In genomic region chr3:127544806-127545545, GRCh38 we compare ENCODE assay signal across 14 cellular contexts. TPM values are rescaled to one million over a fixed set of nuclear protein-coding genes. Genes with fewer than 3 reads are reported as not detected.
A peak's percentile ranks its signal among the peaks of the same experiment; 100 is the strongest.
DNase-seq lines count a peak whose midpoint lies in the region; ATAC-seq and TF ChIP-seq lines count a peak whose summit lies in the region.
"Had no signal": no experiment of that assay in that cellular context is flagged by ENCODE, and none has a peak within 500 bp of the region (broad histone marks: within the 10 kb centered on the region; RNA-seq: fewer than 3 reads in every experiment).

No MANE protein-coding gene starts in this region.

- no peaks in the 10 kb centered on the region for H3K27me3 ChIP-seq in WERI-Rb-1 (ENCODE audit: insufficient read depth, low read depth, severe bottlenecking)
- H3K27me3 ChIP-seq in right lobe of liver = no peaks in the 10 kb centered on the region
- H3K27me3 ChIP-seq in stomach = no peaks in the 10 kb centered on the region
- H3K27me3 ChIP-seq in naive thymus-derived CD4-positive, alpha-beta T cell (ENCODE audit: control insufficient read depth in 2 of 2, insufficient read depth in 2 of 2, low read length in 2 of 2) = no peaks in the 10 kb centered on the region
- H3K27me3 ChIP-seq: esophagus muscularis mucosa, testis had no signal

- TF ChIP-seq POLR2A in right lobe of liver (IDR thresholded peaks at IDR 0.05) (no peak), stomach (IDR thresholded peaks at IDR 0.05) (no peak)

- POLR2A ChIA-PET in naive thymus-derived CD4-positive, alpha-beta T cell (lab: Charles Lee) = no interaction called here

- H3K9me3 ChIP-seq in WERI-Rb-1 (ENCODE audit: severe bottlenecking) = no peaks in the 10 kb centered on the region
- no peaks in the 10 kb centered on the region for H3K9me3 ChIP-seq in right lobe of liver
- no peaks in the 10 kb centered on the region for H3K9me3 ChIP-seq in stomach
- H3K9me3 ChIP-seq in naive thymus-derived CD4-positive, alpha-beta T cell (ENCODE audit: control insufficient read depth in 2 of 3, low read length in 3 of 3) = no peaks in the 10 kb centered on the region
- H3K9me3 ChIP-seq: esophagus muscularis mucosa, testis had no signal

- no peaks in the 10 kb centered on the region for H3K36me3 Mint-ChIP-seq in naive thymus-derived CD4-positive, alpha-beta T cell
- no peaks in the 10 kb centered on the region for H3K36me3 Mint-ChIP-seq in nephron progenitor cell (ENCODE audit: low read depth)
- H3K36me3 Mint-ChIP-seq: activated naive CD8-positive, alpha-beta T cell; CD14-positive monocyte had no signal

- peaks cover 4 to 13% (median 12%) of the 10 kb centered on the region in 7 donors for H3K4me1 Mint-ChIP-seq in naive thymus-derived CD4-positive, alpha-beta T cell
- peaks cover 13% of the 10 kb centered on the region for H3K4me1 Mint-ChIP-seq in nephron progenitor cell

- DNase-seq in NCI-H2171 treated with DMSO at 0.1 percent for 48 hours (lab: John Stamatoyannopoulos, UW) (peak; percentile 53), NCI-H2171 (lab: John Stamatoyannopoulos, UW) (no peak), WERI-Rb-1 (peak; percentile 87), right lobe of liver (peak in 2 of 3 donors; percentile 46 to 70), stomach (no peak), NCI-H1092 treated with DMSO at 0.1 percent for 48 hours (lab: John Stamatoyannopoulos, UW) (no peak), nephron progenitor cell (no peak)
- no peak for DNase-seq in naive thymus-derived CD4-positive, alpha-beta T cell

- CTCF ChIA-PET in naive thymus-derived CD4-positive, alpha-beta T cell (lab: Charles Lee) = interaction anchor here (0.6 to 2.2 kb wide), 5 partner anchors 8 to 866 kb away, joined by 3 to 6 read pairs (median 5); no protein-coding TSS in a partner anchor

- TF ChIP-seq CTCF in WERI-Rb-1 (IDR thresholded peaks at IDR 0.05; ENCODE audit: low read depth, low read length) = no peak
- no peak for TF ChIP-seq CTCF in right lobe of liver (IDR thresholded peaks at IDR 0.05)
- no peak for TF ChIP-seq CTCF in stomach (IDR thresholded peaks at IDR 0.05)
- no peak for TF ChIP-seq CTCF in nephron progenitor cell (IDR thresholded peaks at IDR 0.05)

- peak overlapping the region; percentile 99 for H3K27ac ChIP-seq in WERI-Rb-1
- H3K27ac ChIP-seq in right lobe of liver = peak overlapping the region in 2 of 3 donors; percentile 12 to 26
- H3K27ac ChIP-seq in stomach = peak overlapping the region; percentile 20 to 88 (median 87)
- no peak overlapping the region for H3K27ac ChIP-seq in naive thymus-derived CD4-positive, alpha-beta T cell (ENCODE audit: low read depth, low read length)
- H3K27ac ChIP-seq: esophagus muscularis mucosa, testis had no signal

- peaks cover 0 to 16% (median 0%) of the 10 kb centered on the region in 5 donors for H3K27me3 Mint-ChIP-seq in naive thymus-derived CD4-positive, alpha-beta T cell
- peaks cover 62% of the 10 kb centered on the region for H3K27me3 Mint-ChIP-seq in nephron progenitor cell (ENCODE audit: low read depth, poor library complexity)
- H3K27me3 Mint-ChIP-seq: activated CD8-positive, alpha-beta T cell treated with anti-CD3 and anti-CD28 coated beads for 36 hours; activated naive CD8-positive, alpha-beta T cell had no signal

- TF ChIP-seq EP300 in stomach (IDR thresholded peaks at IDR 0.05) = no peak

- H3K4me3 ChIP-seq in WERI-Rb-1 (ENCODE audit: low read depth, low read length) (peak overlapping the region; percentile 33), right lobe of liver (no peak overlapping the region), stomach (no peak overlapping the region)
- no peak overlapping the region for H3K4me3 ChIP-seq in naive thymus-derived CD4-positive, alpha-beta T cell (ENCODE audit: low read length)
- H3K4me3 ChIP-seq: esophagus muscularis mucosa, testis had no signal

- H3K36me3 ChIP-seq in WERI-Rb-1 (no peaks in the 10 kb centered on the region), right lobe of liver (no peaks in the 10 kb centered on the region), stomach (no peaks in the 10 kb centered on the region)
- H3K36me3 ChIP-seq in naive thymus-derived CD4-positive, alpha-beta T cell (ENCODE audit: control insufficient read depth in 2 of 3, insufficient read depth in 3 of 3, low read length in 3 of 3) = no peaks in the 10 kb centered on the region
- H3K36me3 ChIP-seq: esophagus muscularis mucosa had no signal

- peaks cover 0 to 52% (median 18%) of the 10 kb centered on the region in 4 donors for H3K4me1 ChIP-seq in right lobe of liver
- peaks cover 45 to 59% (median 55%) of the 10 kb centered on the region in 4 donors for H3K4me1 ChIP-seq in stomach
- peaks cover 0 to 4% of the 10 kb centered on the region in 2 donors for H3K4me1 ChIP-seq in naive thymus-derived CD4-positive, alpha-beta T cell (ENCODE audit: control insufficient read depth in 2 of 2, insufficient read depth in 2 of 2, low read length in 2 of 2)

- 78% methylated on average over 8 of the region's 15 CpGs for WGBS in right lobe of liver (ENCODE audit: insufficient coverage, low coverage, low lambda C conversion rate, missing lambda C conversion rate)
- WGBS in stomach, 5 donors = 74 to 82% (median 77%) methylated on average over 15 of the region's 15 CpGs

- H3K9me3 Mint-ChIP-seq in naive thymus-derived CD4-positive, alpha-beta T cell = no peaks in the 10 kb centered on the region
- H3K9me3 Mint-ChIP-seq in nephron progenitor cell = no peaks in the 10 kb centered on the region
- H3K9me3 Mint-ChIP-seq: activated CD8-positive, alpha-beta T cell treated with anti-CD3 and anti-CD28 coated beads for 36 hours; activated T-cell treated with anti-CD3 and anti-CD28 coated beads, Interleukin-2, amount 50 U/mL, for 4 hours; CD14-positive monocyte had no signal

- intact Hi-C loops in right lobe of liver (cut with DNase I) = loop anchor here in 1 of 2 donors (5.0 kb wide), 1 partner anchor 868 kb away; no protein-coding TSS in a partner anchor
- intact Hi-C loops in stomach (cut with DNase I; ENCODE audit: low total_unique reads) = loop anchor here (10.0 kb wide), 1 partner anchor 860 kb away; no protein-coding TSS in a partner anchor
- intact Hi-C loops in naive thymus-derived CD4-positive, alpha-beta T cell (cut with micrococcal nuclease) = loop anchor here (1.0 to 10.0 kb wide), 5 partner anchors 47 to 1410 kb away; partner anchors contain the start of genes CHST13 (in 1 of the 2) and TPRA1 (in 1 of the 2)

- H3K27ac Mint-ChIP-seq in naive thymus-derived CD4-positive, alpha-beta T cell = peak overlapping the region in 3 of 9 donors; percentile 16 to 68 (median 18)
- H3K27ac Mint-ChIP-seq in nephron progenitor cell = no peak overlapping the region
- H3K27ac Mint-ChIP-seq: activated CD8-positive, alpha-beta T cell treated with anti-CD3 and anti-CD28 coated beads for 36 hours; activated naive CD8-positive, alpha-beta T cell had no signal

- ATAC-seq in right lobe of liver = peak; percentile 43 to 47 (median 46)
- no peak for ATAC-seq in naive thymus-derived CD4-positive, alpha-beta T cell

- H3K4me3 Mint-ChIP-seq in naive thymus-derived CD4-positive, alpha-beta T cell = peak overlapping the region in 1 of 10 donors; percentile 21
- no peak overlapping the region for H3K4me3 Mint-ChIP-seq in nephron progenitor cell
- H3K4me3 Mint-ChIP-seq: activated CD8-positive, alpha-beta T cell treated with anti-CD3 and anti-CD28 coated beads for 36 hours; activated naive CD8-positive, alpha-beta T cell; activated T-cell treated with anti-CD3 and anti-CD28 coated beads, Interleukin-2, amount 50 U/mL, for 4 hours had no signal

RNA-seq across cellular contexts. Expression of gene TPRA1, which starts 45.6 kb away (rescaled TPM):
- total RNA-seq in right lobe of liver = 10 to 100 TPM; 13.9 to 25.9 (median 23.3) TPM
- total RNA-seq in stomach = 10 to 100 TPM; 12.8 to 46.4 (median 25.8) TPM
- 10 to 100 TPM; 10.1 to 22.9 (median 14.6) TPM for polyA plus RNA-seq in stomach
- total RNA-seq in naive thymus-derived CD4-positive, alpha-beta T cell = 10 to 100 TPM; 13.6 to 30.6 (median 24.5) TPM
- 10 to 100 TPM; 15.5 to 33.8 TPM for polyA plus RNA-seq in naive thymus-derived CD4-positive, alpha-beta T cell

RNA-seq across cellular contexts. Expression of gene MCM2, which starts 53.2 kb away (rescaled TPM):
- total RNA-seq in right lobe of liver (10 to 100 TPM in 2 of 6 experiments, 1 to 10 TPM in 4; 1.6 to 25.3 (median 3.2) TPM), stomach (10 to 100 TPM in 1 of 5 donors, 1 to 10 TPM in 3, not detected in 1; 2.6 to 16.5 (median 7.6) TPM)
- 1 to 10 TPM; 3.4 to 6.8 (median 5.4) TPM for polyA plus RNA-seq in stomach
- 100 to 1,000 TPM in 1 of 5 experiments, 10 to 100 TPM in 3, 1 to 10 TPM in 1; 8.8 to 126 (median 11.3) TPM for total RNA-seq in naive thymus-derived CD4-positive, alpha-beta T cell
- polyA plus RNA-seq in naive thymus-derived CD4-positive, alpha-beta T cell = 10 to 100 TPM; 11.5 to 14.5 TPM

Comparison
In these comparisons a context has a peak if more than half of its experiments do, and no peak if none do; other contexts are left out.
1. DNase-seq: peak in NCI-H2171 treated with DMSO at 0.1 percent for 48 hours (single experiment), WERI-Rb-1 (single experiment) and right lobe of liver (2 of 3); none in NCI-H2171 (single experiment), stomach (single experiment), naive thymus-derived CD4-positive, alpha-beta T cell (0 of 9), NCI-H1092 treated with DMSO at 0.1 percent for 48 hours (single experiment) and nephron progenitor cell (single experiment).